ENCODE assay signal across 1 cellular context in the genomic region with DNA sequence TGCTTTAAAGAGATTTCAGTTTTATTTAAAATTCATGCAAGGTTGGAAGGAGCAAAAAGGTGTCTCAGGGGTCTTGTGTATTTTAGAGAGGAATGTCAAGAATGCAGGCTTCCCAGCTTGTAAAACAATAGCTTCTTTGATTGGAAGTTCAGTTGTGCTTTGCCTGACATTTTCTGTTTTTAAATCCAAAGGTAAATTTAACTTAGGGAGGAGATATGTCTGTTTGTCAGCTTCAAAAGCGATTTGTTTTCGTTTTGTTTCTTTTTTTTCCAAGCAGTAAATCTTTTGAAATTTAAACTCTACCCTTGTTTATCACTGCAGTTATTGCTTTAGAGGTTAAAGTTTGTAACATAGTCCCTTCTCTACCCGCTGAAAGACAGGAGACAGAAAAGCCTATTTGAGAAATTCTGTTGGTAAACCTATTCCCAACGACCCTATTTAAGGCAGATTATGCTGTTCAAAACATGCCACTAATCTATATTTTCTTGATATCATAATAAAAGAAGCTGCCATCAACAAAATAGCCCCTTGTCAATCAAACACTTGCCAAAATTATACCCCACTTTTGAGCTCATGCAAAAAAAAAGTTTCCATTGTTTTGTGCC.
TF ChIP-seq lines count a peak whose summit lies in the region.

No MANE protein-coding gene starts in this region.

TF ChIP-seq in WTC11, 78 proteins besides CTCF, POLR2A, EP300 and RAD21 (continued from another document):
- TF ChIP-seq, protein P1, sequence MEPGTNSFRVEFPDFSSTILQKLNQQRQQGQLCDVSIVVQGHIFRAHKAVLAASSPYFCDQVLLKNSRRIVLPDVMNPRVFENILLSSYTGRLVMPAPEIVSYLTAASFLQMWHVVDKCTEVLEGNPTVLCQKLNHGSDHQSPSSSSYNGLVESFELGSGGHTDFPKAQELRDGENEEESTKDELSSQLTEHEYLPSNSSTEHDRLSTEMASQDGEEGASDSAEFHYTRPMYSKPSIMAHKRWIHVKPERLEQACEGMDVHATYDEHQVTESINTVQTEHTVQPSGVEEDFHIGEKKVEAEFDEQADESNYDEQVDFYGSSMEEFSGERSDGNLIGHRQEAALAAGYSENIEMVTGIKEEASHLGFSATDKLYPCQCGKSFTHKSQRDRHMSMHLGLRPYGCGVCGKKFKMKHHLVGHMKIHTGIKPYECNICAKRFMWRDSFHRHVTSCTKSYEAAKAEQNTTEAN (CRISPR knock-in tag; IDR thresholded peaks at IDR 0.05) = no peak
- no peak for TF ChIP-seq FOXP1 (CRISPR knock-in tag; IDR thresholded peaks at IDR 0.05; ENCODE audit: borderline replicate concordance)
